Comparison of ENCODE assay signal across 12 cellular contexts in the genomic region with DNA sequence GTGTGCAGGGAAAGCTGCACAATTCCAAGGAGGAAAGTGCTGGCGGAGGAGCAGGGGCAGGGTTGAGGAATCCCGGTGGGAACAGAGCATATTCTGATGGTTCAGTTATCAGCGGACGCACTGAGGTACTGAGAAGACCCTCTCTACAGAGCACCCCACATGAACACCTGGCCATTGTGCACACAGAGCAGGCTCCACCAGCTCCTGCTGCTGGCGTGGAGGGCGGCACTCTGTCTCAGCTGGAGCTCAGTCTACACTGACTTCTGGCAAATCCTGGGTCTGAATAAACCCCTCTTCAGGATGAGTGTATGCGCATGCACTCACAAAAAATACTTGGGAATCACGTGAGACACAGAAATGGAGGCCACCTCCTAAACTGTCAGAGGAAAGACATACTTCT.
"Had no signal": no experiment of that assay in that cellular context is flagged by ENCODE, and none has a peak within 500 bp of the region (broad histone marks: within the 10 kb centered on the region; RNA-seq: fewer than 3 reads in every experiment).

No MANE protein-coding gene starts in this region.

- ATAC-seq: activated CD4-positive, alpha-beta T cell treated with anti-CD3 and anti-CD28 coated beads for 36 hours; activated CD8-positive, alpha-beta T cell treated with anti-CD3 and anti-CD28 coated beads, Interleukin-2, amount 10 ng/mL, durations not matched to agents 7 days and 5 days; activated naive CD8-positive, alpha-beta T cell treated with anti-CD3 and anti-CD28 coated beads, Interleukin-2, amount 50 U/mL, for 24 hours had no signal

- H3K36me3 ChIP-seq: ascending aorta, esophagus muscularis mucosa, transverse colon had no signal

- H3K4me3 ChIP-seq: ascending aorta, esophagus muscularis mucosa, transverse colon had no signal

- H2AFZ ChIP-seq: parathyroid adenoma had no signal

- H3K4me1 ChIP-seq: parathyroid adenoma, transverse colon had no signal

- H3K9ac ChIP-seq: parathyroid adenoma had no signal

- H3K9me3 ChIP-seq: ascending aorta, esophagus muscularis mucosa, transverse colon had no signal

- H3K27ac ChIP-seq: ascending aorta, esophagus muscularis mucosa, parathyroid adenoma, transverse colon had no signal

- H3K27me3 ChIP-seq: ascending aorta, esophagus muscularis mucosa, transverse colon had no signal

- H3K79me2 ChIP-seq: parathyroid adenoma had no signal

- DNase-seq: activated CD4-positive, alpha-beta T cell treated with anti-CD3 and anti-CD28 coated beads for 36 hours; activated CD8-positive, alpha-beta memory T cell treated with anti-CD3 and anti-CD28 coated beads, Interleukin-2, amount 50 U/mL, for 48 hours; activated CD8-positive, alpha-beta T cell treated with anti-CD3 and anti-CD28 coated beads, Interleukin-2, amount 10 ng/mL, durations not matched to agents 7 days and 5 days; activated naive CD4-positive, alpha-beta T cell treated with Interleukin-2 at 50 U/mL for 16 hours; activated naive CD8-positive, alpha-beta T cell treated with anti-CD3 and anti-CD28 coated beads, Interleukin-2, amount 50 U/mL, for 24 hours; stimulated activated CD4-positive, alpha-beta T cell treated with anti-CD3 and anti-CD28 coated beads, Interleukin-1b, Interleukin-23, amount 100 ng/mL, for 48 hours; stimulated activated naive B cell treated with anti-CD40 and anti-IgM and Interleukin-4, amounts not matched to agents 10 μg/mL and 1 μg/mL and 100 μg/mL, for 72 hours; T1000; transverse colon had no signal
